Comparison of ENCODE assay signal across 8 cellular contexts in the genomic region with DNA sequence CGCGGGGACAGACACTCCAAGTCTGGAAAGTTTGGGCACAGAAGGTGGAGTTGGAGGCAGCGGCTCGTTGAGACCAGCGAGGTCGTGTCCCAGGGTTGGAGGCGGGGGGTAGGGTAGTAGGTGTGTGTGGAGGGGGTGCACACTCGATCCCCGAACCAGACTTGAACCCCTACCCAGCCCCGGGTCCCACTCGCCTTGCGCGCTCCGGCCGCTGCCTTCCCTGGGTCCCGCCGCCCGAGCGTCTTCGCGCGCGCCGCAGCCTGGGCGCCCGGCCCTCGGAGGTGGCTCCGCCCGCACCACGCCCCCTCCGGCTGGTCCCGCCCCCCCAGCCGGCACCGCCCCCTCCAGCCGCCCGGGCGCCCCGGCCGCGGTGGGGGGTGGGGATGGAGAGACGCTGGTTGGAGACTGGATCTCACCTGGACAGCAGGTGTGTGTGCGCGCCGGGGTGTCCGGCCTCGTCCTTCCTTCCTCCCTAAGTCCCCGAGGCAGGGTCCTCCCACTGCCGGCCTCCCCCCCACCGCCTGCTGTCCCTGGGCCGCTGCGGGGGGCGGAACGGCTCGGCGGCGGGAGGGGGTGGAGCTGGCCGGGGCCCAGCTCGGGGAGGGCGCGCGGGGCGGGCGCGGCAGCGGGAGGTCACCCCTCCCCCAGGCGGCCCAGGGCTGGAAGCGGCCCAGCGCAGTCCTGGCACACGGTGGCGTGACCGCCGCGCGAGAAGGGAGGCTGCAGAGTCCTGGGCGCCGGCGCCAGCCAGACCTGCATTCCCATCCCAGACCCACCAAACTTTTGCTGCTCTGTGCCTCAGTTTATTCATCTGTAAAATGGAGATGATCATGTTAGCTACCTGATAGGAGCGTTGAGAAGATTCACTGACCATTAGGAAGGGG. TPM values are rescaled to one million over a fixed set of nuclear protein-coding genes. Genes with fewer than 3 reads are reported as not detected.
DNase-seq lines count a peak whose midpoint lies in the region; ATAC-seq and TF ChIP-seq lines count a peak whose summit lies in the region.

A gene (minus strand): TSS at position 255 of the 884 bp plus-strand sequence. CDS start 3,034 bp downstream, outside the sequence.

- H3K4me3 ChIP-seq in WERI-Rb-1 (ENCODE audit: low read depth, low read length), result peak within 1 kb of the TSS; percentile 77
- H3K4me3 ChIP-seq in breast epithelium, result peak within 1 kb of the TSS; percentile 59 to 93 (median 80)
- peak within 1 kb of the TSS; percentile 78 for H3K4me3 ChIP-seq in iPS-20b (ENCODE audit: low read length)
- H3K4me3 ChIP-seq in skeletal muscle tissue (ENCODE audit: low read length in 3 of 3), result peak within 1 kb of the TSS; percentile 83 to 86 (median 85)

- intact Hi-C loops in breast epithelium (cut with DNase I; ENCODE audit: low total_unique reads), result no loop called here

- ATAC-seq in GM18499 (IDR thresholded peaks at IDR 0.05; ENCODE audit: insufficient read depth, unreplicated experiment), result peak; percentile 34
- ATAC-seq in HG02884 (IDR thresholded peaks at IDR 0.05; ENCODE audit: unreplicated experiment), result peak; percentile 81
- no peak for ATAC-seq in GM18519 (IDR thresholded peaks at IDR 0.05; ENCODE audit: low FRiP score, unreplicated experiment)

- DNase-seq in NCI-H2107 (lab: John Stamatoyannopoulos, UW) (peak; percentile 56), WERI-Rb-1 (peak; percentile 88), breast epithelium (ENCODE audit: low spot score in 2 of 2) (peak; percentile 87 to 91)

- H3K36me3 ChIP-seq in WERI-Rb-1 (peaks cover 28% of the 10 kb centered on the region), breast epithelium (peaks cover 9% of the 10 kb centered on the region), iPS-20b (ENCODE audit: insufficient read depth, low read depth, low read length) (peaks cover 9% of the 10 kb centered on the region; the same call in 1 of the 2 replicates), skeletal muscle tissue (ENCODE audit: control insufficient read depth in 3 of 3, insufficient read depth in 3 of 3, low read length in 3 of 3) (peaks cover 14 to 20% (median 19%) of the 10 kb centered on the region in 3 donors)

- peaks cover 3 to 6% of the 10 kb centered on the region in 2 donors for H3K4me1 ChIP-seq in breast epithelium
- no peaks in the 10 kb centered on the region for H3K4me1 ChIP-seq in iPS-20b (ENCODE audit: insufficient read depth, low read length)
- H3K4me1 ChIP-seq in skeletal muscle tissue (ENCODE audit: control insufficient read depth in 3 of 3, insufficient read depth in 3 of 3, low read length in 3 of 3), result peaks cover 16 to 31% (median 27%) of the 10 kb centered on the region in 3 donors

- peak within 1 kb of the TSS; percentile 81 for H3K27ac ChIP-seq in WERI-Rb-1
- H3K27ac ChIP-seq in breast epithelium, result peak within 1 kb of the TSS; percentile 91 to 96
- no peak within 1 kb of the TSS for H3K27ac ChIP-seq in iPS-20b (ENCODE audit: low read length)
- H3K27ac ChIP-seq in skeletal muscle tissue (ENCODE audit: low read depth, low read length), result peak within 1 kb of the TSS; percentile 84

- no peak for TF ChIP-seq POLR2A in breast epithelium (IDR thresholded peaks at IDR 0.05)

- peak within 1 kb of the TSS; percentile 78 for H3K9ac ChIP-seq in iPS-20b (ENCODE audit: low read depth, low read length)
- peak within 1 kb of the TSS; percentile 82 to 86 (median 83) for H3K9ac ChIP-seq in skeletal muscle tissue (ENCODE audit: low read depth in 1 of 3, low read length in 3 of 3)

- H3K27me3 ChIP-seq in WERI-Rb-1 (ENCODE audit: insufficient read depth, low read depth, severe bottlenecking) (no peaks in the 10 kb centered on the region), breast epithelium (no peaks in the 10 kb centered on the region), iPS-20b (ENCODE audit: insufficient read depth, low read length) (no peaks in the 10 kb centered on the region), skeletal muscle tissue (ENCODE audit: control insufficient read depth in 3 of 3, insufficient read depth in 3 of 3, low read length in 3 of 3) (no peaks in the 10 kb centered on the region)

- TF ChIP-seq CTCF in WERI-Rb-1 (IDR thresholded peaks at IDR 0.05; ENCODE audit: low read depth, low read length) (peak; percentile 29), breast epithelium (IDR thresholded peaks at IDR 0.05) (no peak)

- H3K9me3 ChIP-seq in WERI-Rb-1 (ENCODE audit: severe bottlenecking) (no peaks in the 10 kb centered on the region), breast epithelium (no peaks in the 10 kb centered on the region), iPS-20b (ENCODE audit: insufficient read depth, low read depth, low read length) (no peaks in the 10 kb centered on the region), skeletal muscle tissue (ENCODE audit: control insufficient read depth in 3 of 3, low read length in 3 of 3) (no peaks in the 10 kb centered on the region)

RNA-seq across cellular contexts. Expression of the gene that starts here (rescaled TPM):
- total RNA-seq in breast epithelium, result 100 to 1,000 TPM; 142 to 477 (median 197) TPM
- total RNA-seq in skeletal muscle tissue, result 53.2 TPM
